ENCODE assay signal across 1 cellular context in genomic region chr6:116210750-116211425, GRCh38.
TF ChIP-seq lines count a peak whose summit lies in the region.

No MANE protein-coding gene starts in this region.

TF ChIP-seq in IMR-90, 13 proteins besides CTCF, POLR2A, EP300 and RAD21:
- TF ChIP-seq ELK1 (IDR thresholded peaks at IDR 0.05; ENCODE audit: borderline replicate concordance, low read depth, low read length) (no peak), RCOR1 (IDR thresholded peaks at IDR 0.05; ENCODE audit: insufficient replicate concordance, low read length) (no peak), SMC3 (IDR thresholded peaks at IDR 0.05; ENCODE audit: low read depth, low read length) (no peak), MXI1 (IDR thresholded peaks at IDR 0.05; ENCODE audit: borderline replicate concordance, low read depth, low read length) (no peak), RFX5 (IDR thresholded peaks at IDR 0.05; ENCODE audit: low read depth, low read length) (no peak), CEBPB (IDR thresholded peaks at IDR 0.05; ENCODE audit: low read depth, low read length) (no peak), CHD1 (IDR thresholded peaks at IDR 0.05; ENCODE audit: low read depth, low read length) (no peak), NFE2L2 (IDR thresholded peaks at IDR 0.05; ENCODE audit: low read depth, low read length) (no peak), BHLHE40 (IDR thresholded peaks at IDR 0.05; ENCODE audit: low read depth, low read length) (no peak), MAZ (IDR thresholded peaks at IDR 0.05; ENCODE audit: borderline replicate concordance, low read depth, low read length) (no peak), FOS (IDR thresholded peaks at IDR 0.05; ENCODE audit: low read depth, low read length) (no peak), USF2 (IDR thresholded peaks at IDR 0.05; ENCODE audit: low read depth, low read length) (no peak)
TF ChIP-seq in IMR-90: peak in this region for 0.
